ENCODE assay signal across 1 cellular context in the genomic region with DNA sequence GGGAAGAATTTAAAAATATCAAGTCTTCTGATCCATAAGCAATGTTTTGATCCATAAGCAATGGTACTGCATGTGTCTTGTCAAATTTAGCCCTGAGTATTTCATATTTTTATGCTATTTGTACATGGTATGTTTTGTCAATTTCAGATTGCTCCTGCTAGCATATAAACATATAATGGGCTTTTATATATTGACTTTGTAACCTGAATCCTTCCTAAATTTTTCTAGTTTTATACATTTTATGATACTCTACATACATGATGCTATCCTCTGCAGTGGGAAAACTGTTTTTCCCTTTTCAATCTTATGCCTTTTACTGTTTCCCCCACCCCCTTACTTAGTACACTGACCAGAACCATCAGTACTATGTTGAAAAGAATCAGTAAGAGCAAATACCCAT.
TF ChIP-seq lines count a peak whose summit lies in the region.

No MANE protein-coding gene starts in this region.

TF ChIP-seq in HCT116, 20 proteins besides CTCF, POLR2A, EP300 and RAD21 (continued from another document):
- TF ChIP-seq, protein P1, sequence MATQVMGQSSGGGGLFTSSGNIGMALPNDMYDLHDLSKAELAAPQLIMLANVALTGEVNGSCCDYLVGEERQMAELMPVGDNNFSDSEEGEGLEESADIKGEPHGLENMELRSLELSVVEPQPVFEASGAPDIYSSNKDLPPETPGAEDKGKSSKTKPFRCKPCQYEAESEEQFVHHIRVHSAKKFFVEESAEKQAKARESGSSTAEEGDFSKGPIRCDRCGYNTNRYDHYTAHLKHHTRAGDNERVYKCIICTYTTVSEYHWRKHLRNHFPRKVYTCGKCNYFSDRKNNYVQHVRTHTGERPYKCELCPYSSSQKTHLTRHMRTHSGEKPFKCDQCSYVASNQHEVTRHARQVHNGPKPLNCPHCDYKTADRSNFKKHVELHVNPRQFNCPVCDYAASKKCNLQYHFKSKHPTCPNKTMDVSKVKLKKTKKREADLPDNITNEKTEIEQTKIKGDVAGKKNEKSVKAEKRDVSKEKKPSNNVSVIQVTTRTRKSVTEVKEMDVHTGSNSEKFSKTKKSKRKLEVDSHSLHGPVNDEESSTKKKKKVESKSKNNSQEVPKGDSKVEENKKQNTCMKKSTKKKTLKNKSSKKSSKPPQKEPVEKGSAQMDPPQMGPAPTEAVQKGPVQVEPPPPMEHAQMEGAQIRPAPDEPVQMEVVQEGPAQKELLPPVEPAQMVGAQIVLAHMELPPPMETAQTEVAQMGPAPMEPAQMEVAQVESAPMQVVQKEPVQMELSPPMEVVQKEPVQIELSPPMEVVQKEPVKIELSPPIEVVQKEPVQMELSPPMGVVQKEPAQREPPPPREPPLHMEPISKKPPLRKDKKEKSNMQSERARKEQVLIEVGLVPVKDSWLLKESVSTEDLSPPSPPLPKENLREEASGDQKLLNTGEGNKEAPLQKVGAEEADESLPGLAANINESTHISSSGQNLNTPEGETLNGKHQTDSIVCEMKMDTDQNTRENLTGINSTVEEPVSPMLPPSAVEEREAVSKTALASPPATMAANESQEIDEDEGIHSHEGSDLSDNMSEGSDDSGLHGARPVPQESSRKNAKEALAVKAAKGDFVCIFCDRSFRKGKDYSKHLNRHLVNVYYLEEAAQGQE (IDR thresholded peaks at IDR 0.05; ENCODE audit: low read depth): no peak
- TF ChIP-seq EZH2 (IDR thresholded peaks at IDR 0.05) (no peak), CEBPB (IDR thresholded peaks at IDR 0.05; ENCODE audit: low read depth) (no peak), ELF1 (IDR thresholded peaks at IDR 0.05; ENCODE audit: borderline replicate concordance, low read depth) (no peak), JUND (IDR thresholded peaks at IDR 0.05) (no peak)
